In genomic region chr7:15305002-15305600, GRCh38 we compare ENCODE assay signal across 8 cellular contexts.
DNase-seq lines count a peak whose midpoint lies in the region; ATAC-seq and TF ChIP-seq lines count a peak whose summit lies in the region.

No MANE protein-coding gene starts in this region.

- H3K27ac Mint-ChIP-seq in glutamatergic neuron (ENCODE audit: unreplicated experiment) = no peak overlapping the region

- intact Hi-C loops in gastrocnemius medialis (cut with DNase I; ENCODE audit: low total_unique reads) = loop anchor here (5.0 kb wide), 1 partner anchor 767 kb away; no protein-coding TSS in a partner anchor

- no peaks in the 10 kb centered on the region for H3K9me3 Mint-ChIP-seq in glutamatergic neuron (ENCODE audit: unreplicated experiment)

- H3K27ac ChIP-seq in gastrocnemius medialis = no peak overlapping the region

- H3K4me1 Mint-ChIP-seq in glutamatergic neuron (ENCODE audit: low read depth, unreplicated experiment) = peaks cover 16% of the 10 kb centered on the region

- peak; percentile 59 for DNase-seq in DMS53 treated with DMSO at 0.1 percent for 48 hours (lab: John Stamatoyannopoulos, UW; ENCODE audit: unreplicated experiment)
- DNase-seq in MG63 = peak; percentile 32
- peak; percentile 11 to 66 for DNase-seq in SW 1271 (lab: John Stamatoyannopoulos, UW)
- peak; percentile 60 for DNase-seq in glutamatergic neuron
- no peak for DNase-seq in gastrocnemius medialis
- DNase-seq in OCI-M2 (lab: John Stamatoyannopoulos, UW; ENCODE audit: unreplicated experiment) = no peak
- DNase-seq in activated CD4-positive, CD25-positive, alpha-beta regulatory T cell treated with anti-CD3 and anti-CD28 coated beads, Interleukin-2, amount 50 U/mL, for 72 hours = no peak

- H3K9me3 ChIP-seq in MG63 (no peaks in the 10 kb centered on the region), gastrocnemius medialis (no peaks in the 10 kb centered on the region)

- H3K4me3 ChIP-seq in MG63 (no peak overlapping the region), gastrocnemius medialis (no peak overlapping the region)

- H3K36me3 Mint-ChIP-seq in glutamatergic neuron (ENCODE audit: unreplicated experiment) = no peaks in the 10 kb centered on the region

- no peaks in the 10 kb centered on the region for H3K27me3 Mint-ChIP-seq in glutamatergic neuron (ENCODE audit: unreplicated experiment)

- H3K27me3 ChIP-seq in MG63 (no peaks in the 10 kb centered on the region), gastrocnemius medialis (no peaks in the 10 kb centered on the region)

- H3K36me3 ChIP-seq in MG63 (no peaks in the 10 kb centered on the region), gastrocnemius medialis (no peaks in the 10 kb centered on the region)

- ATAC-seq in GM21619 (IDR thresholded peaks at IDR 0.05; ENCODE audit: unreplicated experiment) (peak; percentile 75), gastrocnemius medialis (no peak)

- H3K4me3 Mint-ChIP-seq in glutamatergic neuron (ENCODE audit: unreplicated experiment) = no peak overlapping the region

- TF ChIP-seq CTCF in glutamatergic neuron (IDR thresholded peaks at IDR 0.05; ENCODE audit: partially characterized antibody, unreplicated experiment) = peak; percentile 81
- peak; percentile 26 to 68 (median 40) for TF ChIP-seq CTCF in gastrocnemius medialis (IDR thresholded peaks at IDR 0.05 in 4 of 5, conservative IDR thresholded peaks at IDR 0.05 in 1 of 5)

- no peaks in the 10 kb centered on the region for H3K4me1 ChIP-seq in gastrocnemius medialis

- no peak for TF ChIP-seq POLR2A in gastrocnemius medialis (IDR thresholded peaks at IDR 0.05)

- in situ Hi-C loops in gastrocnemius medialis (cut with MboI; ENCODE audit: low sequenced_read_pairs in 4 of 4) = loop anchor here (10.0 to 25.0 kb wide), 5 partner anchors 407 to 1257 kb away; no protein-coding TSS in a partner anchor

Comparison
In these comparisons a context has a peak if more than half of its experiments do, and no peak if none do; other contexts are left out.
1. DNase-seq: peak in DMS53 treated with DMSO at 0.1 percent for 48 hours (single experiment), MG63 (single experiment), SW 1271 (2 of 2) and glutamatergic neuron (single experiment); none in gastrocnemius medialis (0 of 2), OCI-M2 (single experiment) and activated CD4-positive, CD25-positive, alpha-beta regulatory T cell treated with anti-CD3 and anti-CD28 coated beads, Interleukin-2, amount 50 U/mL, for 72 hours (single experiment).